In genomic region chr7:146285418-146285817, GRCh38 we compare ENCODE assay signal across 34 cellular contexts.
"Had no signal": no experiment of that assay in that cellular context is flagged by ENCODE, and none has a peak within 500 bp of the region (broad histone marks: within the 10 kb centered on the region; RNA-seq: fewer than 3 reads in every experiment).

No MANE protein-coding gene starts in this region.

- DNase-seq: Kasumi-1, MG63, MM.1S, MV-4-11, NCI-H1048, NCI-H1092, NCI-H1092 treated with DMSO at 0.1 percent for 48 hours, NCI-H1105, NCI-H1105 treated with DMSO at 0.1 percent for 48 hours, NCI-H1417, NCI-H1417 treated with DMSO at 0.1 percent for 48 hours, NCI-H1436, NCI-H1436 treated with DMSO at 0.1 percent for 48 hours, NCI-H146, NCI-H1694, NCI-H1694 treated with DMSO at 0.1 percent for 48 hours, NCI-H187, NCI-H187 treated with DMSO at 0.1 percent for 48 hours, NCI-H1930, NCI-H2029, NCI-H2029 treated with DMSO at 0.1 percent for 48 hours, NCI-H2081, NCI-H2081 treated with DMSO at 0.1 percent for 48 hours, NCI-H2107, NCI-H2171, NCI-H2227 treated with DMSO at 0.1 percent for 48 hours, NCI-H226, NCI-H345, NCI-H446, NCI-H446 treated with DMSO at 0.1 percent for 48 hours, NCI-H510A, NCI-H510A treated with DMSO at 0.1 percent for 48 hours, NCI-H524, NCI-H524 treated with DMSO at 0.1 percent for 48 hours had no signal

- H3K27me3 ChIP-seq: MG63 had no signal

- H3K4me3 ChIP-seq: MG63 had no signal

- H3K9me3 ChIP-seq: MG63 had no signal

- H3K36me3 ChIP-seq: MG63 had no signal
